ENCODE assay signal across 8 cellular contexts in genomic region chr9:127771570-127772189, GRCh38. TPM values are rescaled to one million over a fixed set of nuclear protein-coding genes. Genes with fewer than 3 reads are reported as not detected.
DNase-seq lines count a peak whose midpoint lies in the region; ATAC-seq and TF ChIP-seq lines count a peak whose summit lies in the region.

No MANE protein-coding gene starts in this region.

- H3K27me3 ChIP-seq in GM23248 (replicated peaks; ENCODE audit: insufficient read depth) = no peaks in the 10 kb centered on the region
- no peaks in the 10 kb centered on the region for H3K27me3 ChIP-seq in SU-DHL-6 (ENCODE audit: low read length)

- DNase-seq in GM23248 (no peak), fibroblast of mammary gland (ENCODE audit: low read depth) (no peak), skeletal muscle cell (ENCODE audit: low read depth) (no peak), DMS153 (lab: John Stamatoyannopoulos, UW) (no peak), progenitor cell of endocrine pancreas (ENCODE audit: low spot score, unreplicated experiment) (no peak), NCI-H510A treated with DMSO at 0.1 percent for 48 hours (lab: John Stamatoyannopoulos, UW) (no peak)

- WGBS in GM23248 (ENCODE audit: low coverage in 1 of 2, low lambda C conversion rate in 2 of 2, missing lambda C conversion rate in 2 of 2), 2 experiments = 7 to 10% methylated on average over 9 to 18 of the region's 19 CpGs

- H3K9me3 ChIP-seq in GM23248 (ENCODE audit: low read depth) (no peaks in the 10 kb centered on the region), SU-DHL-6 (ENCODE audit: insufficient read depth, low read length) (no peaks in the 10 kb centered on the region)

- H3K27ac ChIP-seq in GM23248 (no peak overlapping the region), SU-DHL-6 (ENCODE audit: low read depth, low read length) (peak overlapping the region; percentile 46)

- 0 out of 2 replicates have a peak, but pooled peaks cover 3% of the 10 kb centered on the region for H3F3A ChIP-seq in GM23248 (ENCODE audit: insufficient read depth)
- peaks cover 9% of the 10 kb centered on the region for H3F3A ChIP-seq in SU-DHL-6 (ENCODE audit: insufficient read depth)

- H3K79me2 ChIP-seq in GM23248 (ENCODE audit: insufficient read depth) = no peaks in the 10 kb centered on the region
- H3K79me2 ChIP-seq in SU-DHL-6 (ENCODE audit: insufficient read depth, low read length) = peaks cover 3% of the 10 kb centered on the region; the same call in 1 of the 2 replicates

- TF ChIP-seq CTCF in SU-DHL-6 (IDR thresholded peaks at IDR 0.05; ENCODE audit: insufficient read depth, low read length, poor library complexity, severe bottlenecking) = no peak
- no peak for TF ChIP-seq CTCF in fibroblast of mammary gland (conservative IDR thresholded peaks at IDR 0.05; ENCODE audit: control insufficient read depth, insufficient read depth, low read depth, low read length)
- no peak for TF ChIP-seq CTCF in progenitor cell of endocrine pancreas (IDR thresholded peaks at IDR 0.05; ENCODE audit: unreplicated experiment)

- H3K9me2 ChIP-seq in GM23248 (ENCODE audit: insufficient read depth) (no peaks in the 10 kb centered on the region), SU-DHL-6 (replicated peaks; ENCODE audit: insufficient read depth, low read length) (no peaks in the 10 kb centered on the region)

- H3K4me1 ChIP-seq in GM23248 (ENCODE audit: insufficient read depth) = 0 out of 2 replicates have a peak, but pooled peaks cover 4% of the 10 kb centered on the region

- ATAC-seq in GM21576 (IDR thresholded peaks at IDR 0.05; ENCODE audit: unreplicated experiment) = no peak

- peaks cover 4% of the 10 kb centered on the region for H3K4me1 Mint-ChIP-seq in progenitor cell of endocrine pancreas (ENCODE audit: low read depth)

- no peak overlapping the region for H3K27ac Mint-ChIP-seq in progenitor cell of endocrine pancreas

- peaks cover 39% of the 10 kb centered on the region for H3K27me3 Mint-ChIP-seq in progenitor cell of endocrine pancreas

- peak overlapping the region; percentile 69 for H3K4me3 ChIP-seq in GM23248
- H3K4me3 ChIP-seq in SU-DHL-6 (ENCODE audit: insufficient read depth, low read length, poor library complexity, severe bottlenecking) = peak overlapping the region; percentile 10
- peak overlapping the region; percentile 6 for H3K4me3 ChIP-seq in fibroblast of mammary gland (ENCODE audit: control insufficient read depth, low read depth, low read length)
- H3K4me3 ChIP-seq in skeletal muscle cell (ENCODE audit: low read depth, low read length) = peak overlapping the region; percentile 53

- H3K36me3 Mint-ChIP-seq in progenitor cell of endocrine pancreas (ENCODE audit: insufficient read depth) = no peaks in the 10 kb centered on the region

- in situ Hi-C loops in GM23248 (cut with MboI) = no loop called here

- no peak overlapping the region for H3K4me3 Mint-ChIP-seq in progenitor cell of endocrine pancreas (ENCODE audit: low read depth)

- no peaks in the 10 kb centered on the region for H3K9me3 Mint-ChIP-seq in progenitor cell of endocrine pancreas (ENCODE audit: low read depth)

- H3K4me2 ChIP-seq in GM23248 (ENCODE audit: unreplicated experiment) (no peak overlapping the region), SU-DHL-6 (ENCODE audit: low read depth, low read length, poor library complexity, severe bottlenecking) (peak overlapping the region; percentile 42)

- peak overlapping the region; percentile 37; the same call in 1 of the 2 replicates for H2AFZ ChIP-seq in GM23248
- peak overlapping the region; percentile 0 for H2AFZ ChIP-seq in SU-DHL-6 (ENCODE audit: low read depth, low read length, severe bottlenecking)

- H3K9ac ChIP-seq in GM23248 (no peak overlapping the region), SU-DHL-6 (ENCODE audit: low read length) (peak overlapping the region; percentile 28; the same call in 1 of the 2 replicates)

- no peaks in the 10 kb centered on the region for H4K20me1 ChIP-seq in GM23248 (ENCODE audit: insufficient read depth)
- no peaks in the 10 kb centered on the region for H4K20me1 ChIP-seq in SU-DHL-6 (ENCODE audit: low read depth, low read length)

- H3K36me3 ChIP-seq in GM23248 (ENCODE audit: low read depth) = no peaks in the 10 kb centered on the region
- no peaks in the 10 kb centered on the region for H3K36me3 ChIP-seq in SU-DHL-6 (ENCODE audit: low read length)

RNA-seq across cellular contexts. Expression of gene SH2D3C, which starts 6.8 kb away (rescaled TPM):
- total RNA-seq in GM23248 (2014; rRNA removed; shearing (Covaris generic)) = not detected in 2 replicates
- polyA plus RNA-seq in GM23248 (2016; fragmentation: Nextera tagmentation; extraction: Ambion mirVana) = not detected in 2 replicates
- total RNA-seq in progenitor cell of endocrine pancreas = 2.0 and 2.6 TPM in 2 replicates

RNA-seq across cellular contexts. Expression of gene CDK9, which starts 14.2 kb away (rescaled TPM):
- total RNA-seq in GM23248 (2014; rRNA removed; shearing (Covaris generic)) = 43.7 and 59.8 TPM in 2 replicates
- 58.9 and 59.7 TPM in 2 replicates for polyA plus RNA-seq in GM23248 (2016; fragmentation: Nextera tagmentation; extraction: Ambion mirVana)
- 90.9 and 100 TPM in 2 replicates for total RNA-seq in progenitor cell of endocrine pancreas

RNA-seq across cellular contexts. Expression of gene FPGS, which starts 31.0 kb away (rescaled TPM):
- 67.7 and 80.4 TPM in 2 replicates for total RNA-seq in GM23248 (2014; rRNA removed; shearing (Covaris generic))
- polyA plus RNA-seq in GM23248 (2016; fragmentation: Nextera tagmentation; extraction: Ambion mirVana) = 60.2 and 71.4 TPM in 2 replicates
- total RNA-seq in progenitor cell of endocrine pancreas = 75.0 and 78.4 TPM in 2 replicates

RNA-seq across cellular contexts. Expression of gene TOR2A, which starts 36.6 kb away (rescaled TPM):
- 2.9 and 9.0 TPM in 2 replicates for total RNA-seq in GM23248 (2014; rRNA removed; shearing (Covaris generic))
- 9.2 and 10.3 TPM in 2 replicates for polyA plus RNA-seq in GM23248 (2016; fragmentation: Nextera tagmentation; extraction: Ambion mirVana)
- total RNA-seq in progenitor cell of endocrine pancreas = 21.8 and 24.2 TPM in 2 replicates

RNA-seq across cellular contexts. Expression of gene TTC16, which starts 55.8 kb away (rescaled TPM):
- total RNA-seq in GM23248 (2014; rRNA removed; shearing (Covaris generic)) = not detected in 2 replicates
- polyA plus RNA-seq in GM23248 (2016; fragmentation: Nextera tagmentation; extraction: Ambion mirVana) = 0.05 and 0.06 TPM in 2 replicates
- total RNA-seq in progenitor cell of endocrine pancreas = 0.07 TPM in 1 of 2 replicates, not detected in the other

Comparison
In these comparisons a context has a peak if more than half of its experiments do, and no peak if none do; other contexts are left out.
1. H3K4me3 ChIP-seq: peak in every context shown above with its lines; median percentile 69 in GM23248; 53 in skeletal muscle cell; 10 in SU-DHL-6; 6 in fibroblast of mammary gland.